14 cellular contexts compared by ENCODE assay signal in the genomic region with DNA sequence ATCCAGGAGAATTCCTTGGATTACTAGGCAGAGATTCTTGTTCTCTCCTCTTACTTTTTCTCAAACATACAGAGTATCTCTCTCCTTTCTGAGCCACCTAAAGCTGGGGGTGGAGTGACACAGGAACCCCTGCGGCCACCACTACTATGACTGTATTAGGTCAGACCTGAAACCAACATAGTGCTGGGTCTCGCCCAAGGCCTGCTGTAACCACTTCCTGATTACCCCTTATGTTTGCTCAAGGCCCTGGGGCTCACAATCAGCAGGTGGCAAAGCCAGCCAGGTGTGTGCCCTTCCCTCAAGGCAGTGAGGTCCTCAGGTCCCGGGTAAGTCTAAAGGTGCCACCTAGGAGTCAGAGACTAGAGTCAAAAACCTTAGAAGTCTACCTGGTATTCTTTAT.
DNase-seq lines count a peak whose midpoint lies in the region; ATAC-seq and TF ChIP-seq lines count a peak whose summit lies in the region.
"Had no signal": no experiment of that assay in that cellular context is flagged by ENCODE, and none has a peak within 500 bp of the region (broad histone marks: within the 10 kb centered on the region; RNA-seq: fewer than 3 reads in every experiment).

No MANE protein-coding gene starts in this region.

- no peaks in the 10 kb centered on the region for H3K79me2 ChIP-seq in Karpas-422 (ENCODE audit: low read length)

- no peaks in the 10 kb centered on the region for H3K36me3 Mint-ChIP-seq in osteocyte (ENCODE audit: unreplicated experiment)
- H3K36me3 Mint-ChIP-seq: CD4-positive, alpha-beta memory T cell had no signal

- no peak for TF ChIP-seq CTCF in osteocyte (IDR thresholded peaks at IDR 0.05)

- no peaks in the 10 kb centered on the region for H3K9me3 ChIP-seq in Karpas-422 (ENCODE audit: low read length)

- H4K20me1 ChIP-seq in Karpas-422 (ENCODE audit: insufficient read depth, low read depth, low read length): no peaks in the 10 kb centered on the region

- H3K4me3 ChIP-seq in Karpas-422 (ENCODE audit: low read length): no peak overlapping the region
- H3K4me3 ChIP-seq: tibial artery had no signal

- H3K36me3 ChIP-seq in Karpas-422 (ENCODE audit: insufficient read depth, low read length): no peaks in the 10 kb centered on the region
- H3K36me3 ChIP-seq: tibial artery had no signal

- no peak overlapping the region for H3K27ac Mint-ChIP-seq in osteocyte (ENCODE audit: unreplicated experiment)
- H3K27ac Mint-ChIP-seq: activated naive CD4-positive, alpha-beta T cell treated with anti-CD3 and anti-CD28 coated beads, Interleukin-2, amount 50 U/mL, for 72 hours; CD4-positive, alpha-beta memory T cell; nephron; WTC11 had no signal

- no peak overlapping the region for H3K4me2 ChIP-seq in Karpas-422 (ENCODE audit: low read depth, low read length, poor library complexity, severe bottlenecking)

- no peak for TF ChIP-seq POLR2A in GM18505 (IDR thresholded peaks at IDR 0.05; ENCODE audit: borderline replicate concordance, extremely low read depth, insufficient read depth, insufficient read length)

- ATAC-seq in GM18505 (IDR thresholded peaks at IDR 0.05; ENCODE audit: unreplicated experiment) (peak; percentile 89), GM21390 (IDR thresholded peaks at IDR 0.05; ENCODE audit: unreplicated experiment) (peak; percentile 91), HG03097 (IDR thresholded peaks at IDR 0.05; ENCODE audit: low FRiP score, unreplicated experiment) (peak; percentile 95)
- ATAC-seq: activated naive CD4-positive, alpha-beta T cell treated with anti-CD3 and anti-CD28 coated beads, Interleukin-2, amount 50 U/mL, for 72 hours; WTC11 had no signal

- H3K4me3 Mint-ChIP-seq in osteocyte (ENCODE audit: unreplicated experiment): no peak overlapping the region
- H3K4me3 Mint-ChIP-seq: CD4-positive, alpha-beta memory T cell; nephron; WTC11 had no signal

- H3K27me3 ChIP-seq in Karpas-422 (ENCODE audit: low read length): no peaks in the 10 kb centered on the region
- H3K27me3 ChIP-seq: tibial artery had no signal

- H2AFZ ChIP-seq in Karpas-422 (ENCODE audit: low read length): no peak overlapping the region

- H3K27ac ChIP-seq in Karpas-422 (ENCODE audit: low read length): no peak overlapping the region

- no peak overlapping the region for H3K9ac ChIP-seq in Karpas-422 (ENCODE audit: low read length)

- H3K9me3 Mint-ChIP-seq in osteocyte (ENCODE audit: unreplicated experiment): peaks cover 30% of the 10 kb centered on the region

- no peaks in the 10 kb centered on the region for H3K27me3 Mint-ChIP-seq in osteocyte (ENCODE audit: unreplicated experiment)
- H3K27me3 Mint-ChIP-seq: CD4-positive, alpha-beta memory T cell had no signal

- peak; percentile 3 for DNase-seq in SW480 (ENCODE audit: low spot score)
- no peak for DNase-seq in stimulated activated naive CD4-positive, alpha-beta T cell (lab: John Stamatoyannopoulos, UW)
- no peak for DNase-seq in Karpas-422
- no peak for DNase-seq in osteocyte (ENCODE audit: extremely low spot score, unreplicated experiment)
- no peak for DNase-seq in activated T-cell treated with anti-CD3 and anti-CD28 coated beads, Interleukin-2, amount 50 U/mL, for 1 hour
- DNase-seq: CD4-positive, alpha-beta memory T cell; stimulated activated CD4-positive, alpha-beta T cell treated with anti-CD3 and anti-CD28 coated beads, Interleukin-1b, Interleukin-23, amount 100 ng/mL, for 48 hours; tibial artery had no signal

- no peaks in the 10 kb centered on the region for H3K4me1 Mint-ChIP-seq in osteocyte (ENCODE audit: unreplicated experiment)
- H3K4me1 Mint-ChIP-seq: CD4-positive, alpha-beta memory T cell; WTC11 had no signal

- H3K9me2 ChIP-seq in Karpas-422 (replicated peaks; ENCODE audit: insufficient read depth, low read length): no peaks in the 10 kb centered on the region; the same call in 1 of the 2 replicates

- H3K4me1 ChIP-seq in Karpas-422 (ENCODE audit: low read length): peaks cover 11% of the 10 kb centered on the region
